Comparison of ENCODE assay signal across 8 cellular contexts in genomic region chr7:102306916-102307677, GRCh38. TPM values are rescaled to one million over a fixed set of nuclear protein-coding genes. Genes with fewer than 3 reads are reported as not detected.
DNase-seq lines count a peak whose midpoint lies in the region; ATAC-seq and TF ChIP-seq lines count a peak whose summit lies in the region.

No MANE protein-coding gene starts in this region.

- H3K36me3 Mint-ChIP-seq in progenitor cell of endocrine pancreas (ENCODE audit: insufficient read depth): peaks cover 3% of the 10 kb centered on the region

- peak; percentile 93 for DNase-seq in GM12864 (ENCODE audit: low read depth)
- peak; percentile 90 to 91 for DNase-seq in SJCRH30
- DNase-seq in fibroblast of peridontal ligament (ENCODE audit: extremely low read depth): peak; percentile 32
- DNase-seq in putamen (ENCODE audit: low spot score): peak; percentile 22
- DNase-seq in posterior cingulate gyrus: no peak
- no peak for DNase-seq in progenitor cell of endocrine pancreas (ENCODE audit: low spot score, unreplicated experiment)

- intact Hi-C loops in posterior cingulate gyrus (cut with DNase I): no loop called here

- no peaks in the 10 kb centered on the region for H3K9me3 Mint-ChIP-seq in progenitor cell of endocrine pancreas (ENCODE audit: low read depth)

- H3K27ac Mint-ChIP-seq in progenitor cell of endocrine pancreas: no peak overlapping the region

- no peaks in the 10 kb centered on the region for H3K27me3 Mint-ChIP-seq in progenitor cell of endocrine pancreas

- no peaks in the 10 kb centered on the region for H3K27me3 ChIP-seq in SJCRH30

- TF ChIP-seq CTCF in GM12864 (IDR thresholded peaks at IDR 0.05; ENCODE audit: low read depth, low read length, missing control alignments): no peak
- no peak for TF ChIP-seq CTCF in progenitor cell of endocrine pancreas (IDR thresholded peaks at IDR 0.05; ENCODE audit: unreplicated experiment)

- no peak overlapping the region for H3K4me3 Mint-ChIP-seq in progenitor cell of endocrine pancreas (ENCODE audit: low read depth)

- peaks cover 23% of the 10 kb centered on the region for H3K36me3 ChIP-seq in SJCRH30

- H3K4me3 ChIP-seq in GM12864 (ENCODE audit: low read depth, low read length): peak overlapping the region; percentile 43
- no peak overlapping the region for H3K4me3 ChIP-seq in SJCRH30

- no peaks in the 10 kb centered on the region for H3K9me3 ChIP-seq in SJCRH30 (replicated peaks)

- ATAC-seq in GM19467 (IDR thresholded peaks at IDR 0.05; ENCODE audit: unreplicated experiment) (peak; percentile 75), HG03520 (IDR thresholded peaks at IDR 0.05; ENCODE audit: unreplicated experiment) (peak; percentile 45)

- H3K27ac ChIP-seq in SJCRH30: peak overlapping the region; percentile 70

- peaks cover 3% of the 10 kb centered on the region for H3K4me1 Mint-ChIP-seq in progenitor cell of endocrine pancreas (ENCODE audit: low read depth)

- peaks cover 50% of the 10 kb centered on the region for H3K4me1 ChIP-seq in SJCRH30

RNA-seq across cellular contexts. Expression of gene SH2B2, which starts 20.4 kb away (rescaled TPM):
- 12.3 and 13.4 TPM in 2 replicates for total RNA-seq in SJCRH30 (2014; rRNA removed; shearing (Covaris generic))
- 11.2 and 11.5 TPM in 2 replicates for total RNA-seq in progenitor cell of endocrine pancreas

RNA-seq across cellular contexts. Expression of gene SPDYE6, which starts 49.1 kb away (rescaled TPM):
- total RNA-seq in SJCRH30 (2014; rRNA removed; shearing (Covaris generic)): not detected in 2 replicates
- total RNA-seq in progenitor cell of endocrine pancreas: not detected in 2 replicates

Comparison
In these comparisons a context has a peak if more than half of its experiments do, and no peak if none do; other contexts are left out.
1. DNase-seq: peak in GM12864 (single experiment), SJCRH30 (2 of 2), fibroblast of peridontal ligament (single experiment) and putamen (single experiment); none in posterior cingulate gyrus (0 of 10) and progenitor cell of endocrine pancreas (single experiment).